Comparison of ENCODE assay signal across 13 cellular contexts in the genomic region with DNA sequence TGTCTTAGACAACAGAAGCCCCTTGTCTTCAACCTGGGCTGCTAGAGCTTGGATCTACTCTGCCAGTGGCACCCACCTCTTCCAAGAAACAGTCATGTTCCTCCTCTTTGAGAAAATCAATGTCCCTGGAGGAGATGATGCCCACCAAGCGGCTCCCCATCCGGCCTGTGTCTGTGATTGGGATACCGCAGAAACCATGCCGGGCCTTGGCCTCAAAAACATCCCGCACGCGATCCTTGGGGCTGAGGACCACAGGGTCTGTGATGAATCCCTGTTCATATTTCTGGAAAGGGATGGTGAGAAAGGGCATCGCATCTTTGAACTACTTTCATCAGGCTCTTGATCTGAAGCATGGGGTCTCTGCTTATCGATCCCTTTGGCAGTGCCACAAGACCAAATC. TPM values are rescaled to one million over a fixed set of nuclear protein-coding genes. Genes with fewer than 3 reads are reported as not detected.
A peak's percentile ranks its signal among the peaks of the same experiment; 100 is the strongest.
DNase-seq lines count a peak whose midpoint lies in the region; ATAC-seq and TF ChIP-seq lines count a peak whose summit lies in the region.
"Had no signal": no experiment of that assay in that cellular context is flagged by ENCODE, and none has a peak within 500 bp of the region (broad histone marks: within the 10 kb centered on the region; RNA-seq: fewer than 3 reads in every experiment).

No MANE protein-coding gene starts in this region.

- TF ChIP-seq POLR2A in esophagus squamous epithelium (IDR thresholded peaks at IDR 0.05): no peak

- no peaks in the 10 kb centered on the region for H3K27me3 Mint-ChIP-seq in activated T-cell treated with anti-CD3 and anti-CD28 coated beads, Interleukin-2, amount 50 U/mL, for 24 hours
- no peaks in the 10 kb centered on the region for H3K27me3 Mint-ChIP-seq in stimulated activated naive B cell treated with anti-CD40 and anti-IgM and Interleukin-4, amounts not matched to agents 10 μg/mL and 1 μg/mL and 100 μg/mL, for 72 hours

- no peak for TF ChIP-seq CTCF in RWPE1 (conservative IDR thresholded peaks at IDR 0.05; ENCODE audit: low read depth)
- no peak for TF ChIP-seq CTCF in esophagus squamous epithelium (IDR thresholded peaks at IDR 0.05)

- H3K36me3 ChIP-seq in esophagus squamous epithelium: peaks cover 30 to 84% (median 45%) of the 10 kb centered on the region in 3 donors

- H3K4me1 Mint-ChIP-seq in activated T-cell treated with anti-CD3 and anti-CD28 coated beads, Interleukin-2, amount 50 U/mL, for 24 hours (ENCODE audit: low read depth): peaks cover 68% of the 10 kb centered on the region
- H3K4me1 Mint-ChIP-seq in stimulated activated naive B cell treated with anti-CD40 and anti-IgM and Interleukin-4, amounts not matched to agents 10 μg/mL and 1 μg/mL and 100 μg/mL, for 72 hours: peaks cover 56 to 76% of the 10 kb centered on the region in 2 donors

- no peaks in the 10 kb centered on the region for H3K9me3 Mint-ChIP-seq in activated T-cell treated with anti-CD3 and anti-CD28 coated beads, Interleukin-2, amount 50 U/mL, for 24 hours
- no peaks in the 10 kb centered on the region for H3K9me3 Mint-ChIP-seq in stimulated activated naive B cell treated with anti-CD40 and anti-IgM and Interleukin-4, amounts not matched to agents 10 μg/mL and 1 μg/mL and 100 μg/mL, for 72 hours

- POLR2A ChIA-PET in RWPE1 (lab: Yijun Ruan, JAX; ENCODE audit: low non-redundant PET): no interaction called here

- CTCF ChIA-PET in RWPE1 (lab: Yijun Ruan, JAX): no interaction called here

- peak overlapping the region; percentile 96 for H3K27ac Mint-ChIP-seq in activated T-cell treated with anti-CD3 and anti-CD28 coated beads, Interleukin-2, amount 50 U/mL, for 24 hours
- peak overlapping the region; percentile 100 for H3K27ac Mint-ChIP-seq in stimulated activated naive B cell treated with anti-CD40 and anti-IgM and Interleukin-4, amounts not matched to agents 10 μg/mL and 1 μg/mL and 100 μg/mL, for 72 hours

- H3K27ac ChIP-seq in RWPE1 (peak overlapping the region; percentile 77), esophagus squamous epithelium (peak overlapping the region in 3 of 4 donors; percentile 12 to 98 (median 94))
- H3K27ac ChIP-seq: epithelial cell of prostate, right lobe of liver had no signal

- 92 to 93% methylated on average over 7 to 9 of the region's 9 CpGs for WGBS in esophagus squamous epithelium, 2 donors

- no peaks in the 10 kb centered on the region for H3K9me3 ChIP-seq in esophagus squamous epithelium
- H3K9me3 ChIP-seq: right lobe of liver had no signal

- intact Hi-C loops in esophagus squamous epithelium (cut with DNase I): loop anchor here (10.0 kb wide), 1 partner anchor 67 kb away; a partner anchor contains a TSS

- H3K4me3 ChIP-seq in esophagus squamous epithelium: no peak overlapping the region
- H3K4me3 ChIP-seq: right lobe of liver had no signal

- H3K36me3 Mint-ChIP-seq in activated T-cell treated with anti-CD3 and anti-CD28 coated beads, Interleukin-2, amount 50 U/mL, for 24 hours (ENCODE audit: low read depth): peaks cover 100% of the 10 kb centered on the region
- H3K36me3 Mint-ChIP-seq in stimulated activated naive B cell treated with anti-CD40 and anti-IgM and Interleukin-4, amounts not matched to agents 10 μg/mL and 1 μg/mL and 100 μg/mL, for 72 hours: peaks cover 74 to 82% of the 10 kb centered on the region in 2 donors

- H3K4me1 ChIP-seq in esophagus squamous epithelium: peaks cover 21 to 71% (median 26%) of the 10 kb centered on the region in 3 donors

- no peaks in the 10 kb centered on the region for H3K27me3 ChIP-seq in esophagus squamous epithelium
- H3K27me3 ChIP-seq: right lobe of liver had no signal

- no peak for DNase-seq in activated T-cell treated with anti-CD3 and anti-CD28 coated beads, Interleukin-2, amount 50 U/mL, for 24 hours
- no peak for DNase-seq in activated T-cell treated with anti-CD3 and anti-CD28 coated beads for 4 hours
- DNase-seq in RWPE1 (ENCODE audit: low spot score): no peak
- DNase-seq in esophagus squamous epithelium (lab: John Stamatoyannopoulos, UW): no peak
- DNase-seq in stimulated activated naive B cell treated with anti-CD40 and anti-IgM and Interleukin-4, amounts not matched to agents 10 μg/mL and 1 μg/mL and 100 μg/mL, for 72 hours: no peak
- DNase-seq in SW 1271 (lab: John Stamatoyannopoulos, UW): no peak
- no peak for DNase-seq in NOMO-1 treated with DMSO at 0.1 percent for 48 hours (lab: John Stamatoyannopoulos, UW; ENCODE audit: unreplicated experiment)
- DNase-seq: activated naive CD4-positive, alpha-beta T cell treated with Interleukin-2 at 50 U/mL for 16 hours; NCI-H2081 had no signal

- ATAC-seq in stimulated activated naive B cell treated with anti-CD40 and anti-IgM and Interleukin-4, amounts not matched to agents 10 μg/mL and 1 μg/mL and 100 μg/mL, for 72 hours (replicated peaks): no peak
- ATAC-seq in GM19395 (IDR thresholded peaks at IDR 0.05; ENCODE audit: unreplicated experiment): no peak
- ATAC-seq: right lobe of liver had no signal

- H3K4me3 Mint-ChIP-seq in activated T-cell treated with anti-CD3 and anti-CD28 coated beads, Interleukin-2, amount 50 U/mL, for 24 hours: peak overlapping the region; percentile 90
- H3K4me3 Mint-ChIP-seq in stimulated activated naive B cell treated with anti-CD40 and anti-IgM and Interleukin-4, amounts not matched to agents 10 μg/mL and 1 μg/mL and 100 μg/mL, for 72 hours: peak overlapping the region; percentile 94 to 98

RNA-seq across cellular contexts. Expression of a gene that starts 1.6 kb away (rescaled TPM):
- total RNA-seq in esophagus squamous epithelium: 100 to 1,000 TPM; 123 to 278 (median 200) TPM

RNA-seq across cellular contexts. Expression of a gene that starts 5.7 kb away (rescaled TPM):
- 10 to 100 TPM; 50.8 to 88.1 (median 54.1) TPM for total RNA-seq in esophagus squamous epithelium

RNA-seq across cellular contexts. Expression of a gene that starts 9.3 kb away (rescaled TPM):
- 10 to 100 TPM; 34.4 to 42.4 (median 37.1) TPM for total RNA-seq in esophagus squamous epithelium

RNA-seq across cellular contexts. Expression of a gene that starts 20.4 kb away (rescaled TPM):
- total RNA-seq in esophagus squamous epithelium: 10 to 100 TPM; 27.4 to 78.0 (median 37.6) TPM

RNA-seq across cellular contexts. Expression of a gene that starts 37.6 kb away (rescaled TPM):
- total RNA-seq in esophagus squamous epithelium: 10 to 100 TPM in 3 of 4 donors, 1 to 10 TPM in 1; 5.7 to 28.1 (median 16.7) TPM
- total RNA-seq: SK-MEL-5 had no signal
